1 cellular context compared by ENCODE assay signal in genomic region chr4:138409670-138410069, GRCh38.
TF ChIP-seq lines count a peak whose summit lies in the region.

No MANE protein-coding gene starts in this region.

TF ChIP-seq in WTC11, 78 proteins besides CTCF, POLR2A, EP300 and RAD21 (continued from another document):
- TF ChIP-seq E2F1 (CRISPR knock-in tag; IDR thresholded peaks at IDR 0.05) (no peak), ZNF396 (CRISPR knock-in tag; IDR thresholded peaks at IDR 0.05; ENCODE audit: borderline replicate concordance) (no peak), ZNF219 (CRISPR knock-in tag; IDR thresholded peaks at IDR 0.05; ENCODE audit: borderline replicate concordance) (no peak), CREB1 (CRISPR knock-in tag; IDR thresholded peaks at IDR 0.05) (no peak), TEAD4 (CRISPR knock-in tag; IDR thresholded peaks at IDR 0.05) (no peak), NFE2L1 (CRISPR knock-in tag; IDR thresholded peaks at IDR 0.05) (no peak), JAZF1 (CRISPR knock-in tag; IDR thresholded peaks at IDR 0.05) (no peak)
